Comparison of ENCODE assay signal across 8 cellular contexts in the genomic region with DNA sequence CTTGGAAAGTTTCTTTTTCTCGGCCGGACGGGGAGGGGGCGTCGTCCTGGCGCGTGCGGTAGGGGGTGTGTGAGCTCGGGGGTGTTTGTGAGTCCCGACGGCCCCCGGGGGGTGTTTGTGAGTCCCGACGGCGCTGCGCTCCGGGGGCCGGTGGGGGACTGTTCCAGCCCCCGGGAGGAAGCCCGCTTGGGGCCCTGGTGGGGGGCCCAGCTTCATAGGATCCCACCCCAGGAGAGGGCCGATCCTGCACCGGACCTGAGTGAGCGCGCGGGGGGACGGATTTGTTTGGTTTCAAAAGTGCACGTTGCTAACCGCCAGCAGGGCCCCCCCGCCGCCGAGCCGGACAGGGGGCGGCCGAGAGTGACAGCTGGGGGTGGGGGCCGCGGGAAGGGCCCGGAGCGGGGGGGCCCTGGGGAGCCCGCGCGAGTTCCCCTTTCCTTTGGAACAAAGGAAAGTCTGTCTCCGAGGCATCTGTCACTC. TPM values are rescaled to one million over a fixed set of nuclear protein-coding genes. Genes with fewer than 3 reads are reported as not detected.
A peak's percentile ranks its signal among the peaks of the same experiment; 100 is the strongest.
DNase-seq lines count a peak whose midpoint lies in the region; ATAC-seq, FAIRE-seq and TF ChIP-seq lines count a peak whose summit lies in the region.

No MANE protein-coding gene starts in this region.

- peak overlapping the region; percentile 37; the same call in 1 of the 2 replicates for H3K4me2 ChIP-seq in MM.1S (ENCODE audit: low read depth, low read length)

- H3K4me1 ChIP-seq in MM.1S (ENCODE audit: low read length) (0 out of 2 replicates have a peak, but pooled peaks cover 9% of the 10 kb centered on the region), ovary (ENCODE audit: insufficient read depth) (peaks cover 9% of the 10 kb centered on the region)

- no peaks in the 10 kb centered on the region for H3K36me3 ChIP-seq in MM.1S (replicated peaks; ENCODE audit: insufficient read depth, low read length)
- no peaks in the 10 kb centered on the region for H3K36me3 ChIP-seq in ovary

- H4K20me1 ChIP-seq in MM.1S (ENCODE audit: insufficient read depth, low read length): no peaks in the 10 kb centered on the region

- in situ Hi-C loops in GM13976 (cut with MboI; ENCODE audit: low sequenced_read_pairs, unreplicated experiment): no loop called here

- no peaks in the 10 kb centered on the region for H3K9me2 ChIP-seq in MM.1S (replicated peaks; ENCODE audit: insufficient read depth, low read length)

- H3K9me3 ChIP-seq in MM.1S (replicated peaks; ENCODE audit: insufficient read depth, low read length) (no peaks in the 10 kb centered on the region), ovary (no peaks in the 10 kb centered on the region)

- peak overlapping the region; percentile 97 for H3K9ac ChIP-seq in MM.1S (ENCODE audit: low read length)

- H3F3A ChIP-seq in MM.1S (ENCODE audit: insufficient read depth, low read length): peaks cover 24% of the 10 kb centered on the region

- TF ChIP-seq EP300 in ovary (IDR thresholded peaks at IDR 0.05): no peak

- H3K4me3 ChIP-seq in MM.1S (ENCODE audit: low read length) (peak overlapping the region; percentile 78), ovary (peak overlapping the region; percentile 72)

- H3K27me3 ChIP-seq in MM.1S (replicated peaks; ENCODE audit: insufficient read depth, low read length) (no peaks in the 10 kb centered on the region), ovary (no peaks in the 10 kb centered on the region)

- H3K27ac ChIP-seq in MM.1S (ENCODE audit: low read length): peak overlapping the region; percentile 50
- peak overlapping the region; percentile 94 to 97 for H3K27ac ChIP-seq in ovary

- FAIRE-seq in D721Med (lab: Jason Lieb, UNC): no peak

- H2AFZ ChIP-seq in MM.1S (ENCODE audit: low read length): peak overlapping the region; percentile 58; the same call in 1 of the 2 replicates

- 0 to 2% (median 1%) methylated on average over 31 to 42 of the region's 42 CpGs for WGBS in ovary, 3 donors

- TF ChIP-seq POLR2A in ovary (IDR thresholded peaks at IDR 0.05): no peak

- ATAC-seq in GM19328 (IDR thresholded peaks at IDR 0.05; ENCODE audit: unreplicated experiment): no peak

- H3K79me2 ChIP-seq in MM.1S (ENCODE audit: low read length): peaks cover 48% of the 10 kb centered on the region

- DNase-seq in GM13976 (ENCODE audit: low spot score) (peak; percentile 72), MM.1S (peak; percentile 45), germinal center (ENCODE audit: low spot score) (peak; percentile 81), ovary (peak in 3 of 5 donors; percentile 45 to 66 (median 66)), D721Med (ENCODE audit: insufficient read length, low spot score) (no peak), iPS-NIHi7 (ENCODE audit: extremely low spot score) (no peak)
- DNase-seq in activated T-cell treated with anti-CD3 and anti-CD28 coated beads, Interleukin-2, amount 50 U/mL, for 48 hours: peak; percentile 46 to 50

- intact Hi-C loops in ovary (cut with DNase I): no loop called here

- no peak for TF ChIP-seq CTCF in GM13976 (IDR thresholded peaks at IDR 0.05; ENCODE audit: borderline replicate concordance, control extremely low read depth, extremely low read depth, insufficient read depth, missing control alignments)
- no peak for TF ChIP-seq CTCF in MM.1S (IDR thresholded peaks at IDR 0.05; ENCODE audit: low read length)
- peak in 1 of 3 donors; percentile 30 for TF ChIP-seq CTCF in ovary (IDR thresholded peaks at IDR 0.05)
- no peak for TF ChIP-seq CTCF in D721Med (IDR thresholded peaks at IDR 0.05; ENCODE audit: insufficient read depth, missing control alignments)

RNA-seq across cellular contexts. Expression of a gene that starts 0.4 kb away (rescaled TPM):
- total RNA-seq in ovary: 10 to 100 TPM; 19.2 to 39.2 (median 26.0) TPM
- polyA plus RNA-seq in ovary: 10 to 100 TPM; 12.6 to 21.6 TPM

RNA-seq across cellular contexts. Expression of a gene that starts 31.7 kb away (rescaled TPM):
- 10 to 100 TPM; 35.6 to 61.0 (median 40.9) TPM for total RNA-seq in ovary
- polyA plus RNA-seq in ovary: 10 to 100 TPM; 29.6 to 59.0 TPM

RNA-seq across cellular contexts. Expression of a gene that starts 32.5 kb away (rescaled TPM):
- total RNA-seq in ovary: 1,000 to 10,000 TPM in 1 of 7 donors, 100 to 1,000 TPM in 5, 10 to 100 TPM in 1; 69.5 to 1,408 (median 681) TPM
- 100 to 1,000 TPM; 269 to 691 TPM for polyA plus RNA-seq in ovary

Comparison
In these comparisons a context has a peak if more than half of its experiments do, and no peak if none do; other contexts are left out.
1. DNase-seq: peak in GM13976 (single experiment), MM.1S (single experiment), activated T-cell treated with anti-CD3 and anti-CD28 coated beads, Interleukin-2, amount 50 U/mL, for 48 hours (2 of 2), germinal center (single experiment) and ovary (3 of 5); none in D721Med (single experiment) and iPS-NIHi7 (single experiment).